10 cellular contexts compared by ENCODE assay signal in the genomic region with DNA sequence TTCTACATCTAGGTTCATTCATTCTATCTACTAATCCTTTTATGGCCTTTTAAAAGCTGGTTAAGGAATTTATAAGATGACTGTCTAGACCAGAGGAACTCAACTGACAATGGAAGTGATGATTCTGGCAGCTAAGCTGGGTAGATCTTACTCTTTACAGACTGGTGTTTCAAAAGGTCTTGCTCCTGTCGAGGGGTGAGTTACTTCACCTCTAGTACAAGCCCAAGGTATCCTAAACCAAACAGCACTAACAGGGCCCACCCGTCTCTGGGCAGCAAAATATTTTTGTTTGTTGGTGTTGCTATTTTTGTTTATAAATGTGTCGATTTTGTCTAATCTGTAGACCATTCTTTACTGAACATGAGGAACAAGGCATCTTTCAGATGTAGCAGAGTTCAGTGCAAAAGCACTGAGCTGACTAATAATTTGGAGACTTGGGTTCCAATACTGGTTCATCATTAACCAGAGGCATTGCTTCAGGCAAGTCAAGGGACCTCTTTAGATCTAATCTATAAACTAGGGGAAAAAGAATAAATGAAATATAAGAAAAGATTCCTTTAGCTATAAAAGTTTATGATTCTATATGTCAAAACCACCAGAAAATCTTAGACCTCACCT.
"Had no signal": no experiment of that assay in that cellular context is flagged by ENCODE, and none has a peak within 500 bp of the region (broad histone marks: within the 10 kb centered on the region; RNA-seq: fewer than 3 reads in every experiment).

No MANE protein-coding gene starts in this region.

- ATAC-seq: activated T-cell treated with anti-CD3 and anti-CD28 coated beads, Interleukin-2, amount 50 U/mL, for 4 hours; lower lobe of right lung; pancreas had no signal

- DNase-seq: activated CD4-positive, alpha-beta memory T cell treated with anti-CD3 and anti-CD28 coated beads for 36 hours; activated gamma-delta T cell treated with Interleukin-2 at 50 U/mL for 16 hours; activated naive CD8-positive, alpha-beta T cell treated with anti-CD3 and anti-CD28 coated beads, Interleukin-2, amount 10 ng/mL, durations not matched to agents 7 days and 5 days; activated T-cell treated with anti-CD3 and anti-CD28 coated beads, Interleukin-2, amount 50 U/mL, for 4 hours; aorta; hypothalamus; kidney glomerular epithelial cell; lower lobe of right lung; pancreas; stimulated activated CD4-positive, alpha-beta T cell treated with anti-CD3 and anti-CD28 coated beads, Interleukin-12 subunit alpha, Interleukin-12 subunit beta, amount 100 ng/mL, for 4 hours had no signal
